1 cellular context compared by ENCODE assay signal in the genomic region with DNA sequence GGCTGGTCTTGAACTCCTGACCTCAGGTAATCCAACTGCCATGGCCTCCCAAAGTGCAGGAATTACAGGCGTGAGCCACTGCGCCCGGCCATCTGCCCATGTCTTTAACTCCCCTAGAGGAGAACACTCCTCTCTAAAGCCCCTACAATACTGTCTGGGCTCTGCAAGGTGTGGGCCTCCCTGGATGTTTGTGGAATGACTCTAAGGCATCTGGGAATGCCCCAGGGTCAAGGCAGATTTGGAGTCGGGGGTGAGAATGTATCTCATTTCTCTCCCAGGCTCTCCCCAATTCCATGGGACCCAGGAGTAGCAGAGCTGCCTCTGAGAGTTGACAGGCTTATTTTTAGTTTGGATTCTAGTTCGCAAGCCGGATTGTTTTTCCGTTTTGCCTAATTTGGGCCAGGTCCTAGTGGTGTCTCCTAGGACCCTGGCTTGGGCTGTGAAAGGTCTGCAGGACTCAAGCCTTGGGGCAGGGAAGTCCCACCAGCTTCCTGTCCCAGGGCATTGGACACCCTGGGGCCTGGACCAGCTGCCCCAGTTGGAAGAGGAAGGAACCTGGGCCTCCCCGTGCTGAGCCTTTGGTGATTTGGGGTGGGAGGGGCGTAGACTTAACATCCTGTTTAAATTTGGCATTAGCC.
TF ChIP-seq lines count a peak whose summit lies in the region.

No MANE protein-coding gene starts in this region.

TF ChIP-seq in HepG2, 621 proteins besides CTCF, POLR2A, EP300 and RAD21:
- TF ChIP-seq ZNF546 (CRISPR knock-in tag; conservative IDR thresholded peaks at IDR 0.05): no peak
- TF ChIP-seq, protein P1, sequence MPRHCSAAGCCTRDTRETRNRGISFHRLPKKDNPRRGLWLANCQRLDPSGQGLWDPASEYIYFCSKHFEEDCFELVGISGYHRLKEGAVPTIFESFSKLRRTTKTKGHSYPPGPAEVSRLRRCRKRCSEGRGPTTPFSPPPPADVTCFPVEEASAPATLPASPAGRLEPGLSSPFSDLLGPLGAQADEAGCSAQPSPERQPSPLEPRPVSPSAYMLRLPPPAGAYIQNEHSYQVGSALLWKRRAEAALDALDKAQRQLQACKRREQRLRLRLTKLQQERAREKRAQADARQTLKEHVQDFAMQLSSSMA (CRISPR knock-in tag; IDR thresholded peaks at IDR 0.05): no peak
- TF ChIP-seq ZNF510 (CRISPR knock-in tag; IDR thresholded peaks at IDR 0.05; ENCODE audit: low read depth): no peak
- TF ChIP-seq HIC2 (CRISPR knock-in tag; IDR thresholded peaks at IDR 0.05; ENCODE audit: low read depth): no peak
- TF ChIP-seq ZNF430 (CRISPR knock-in tag; IDR thresholded peaks at IDR 0.05): no peak
- TF ChIP-seq SPEN (CRISPR knock-in tag; IDR thresholded peaks at IDR 0.05; ENCODE audit: low read depth): no peak
- no peak for TF ChIP-seq EZH2 (conservative IDR thresholded peaks at IDR 0.05; ENCODE audit: low read depth, low read length)
- no peak for TF ChIP-seq CREM (IDR thresholded peaks at IDR 0.05)
- no peak for TF ChIP-seq CREM (CRISPR knock-in tag; IDR thresholded peaks at IDR 0.05)
- TF ChIP-seq ARNTL (CRISPR knock-in tag; IDR thresholded peaks at IDR 0.05): no peak
- no peak for TF ChIP-seq ZNF280B (CRISPR knock-in tag; IDR thresholded peaks at IDR 0.05; ENCODE audit: borderline replicate concordance)
- TF ChIP-seq THYN1 (CRISPR knock-in tag; IDR thresholded peaks at IDR 0.05; ENCODE audit: borderline replicate concordance, low read depth): no peak
- no peak for TF ChIP-seq HMG20A (CRISPR knock-in tag; IDR thresholded peaks at IDR 0.05; ENCODE audit: borderline replicate concordance)
- TF ChIP-seq ZNF552 (CRISPR knock-in tag; IDR thresholded peaks at IDR 0.05; ENCODE audit: borderline replicate concordance): no peak
- no peak for TF ChIP-seq SNAI1 (CRISPR knock-in tag; IDR thresholded peaks at IDR 0.05; ENCODE audit: borderline replicate concordance)
- TF ChIP-seq GABPA (IDR thresholded peaks at IDR 0.05; ENCODE audit: low read depth, low read length): no peak
- TF ChIP-seq GABPA (CRISPR knock-in tag; IDR thresholded peaks at IDR 0.05; ENCODE audit: low read depth): no peak
TF ChIP-seq in HepG2: peak in this region for 0.
